In genomic region chr10:46299531-46300366, GRCh38 we compare ENCODE assay signal across 1 cellular context.
TF ChIP-seq lines count a peak whose summit lies in the region.

No MANE protein-coding gene starts in this region.

TF ChIP-seq in GM23338, 12 proteins besides CTCF, POLR2A, EP300 and RAD21 (continued from another document):
- no peak for TF ChIP-seq ZNF462 (CRISPR knock-in tag; IDR thresholded peaks at IDR 0.05)
- no peak for TF ChIP-seq POLR2AphosphoS5 (IDR thresholded peaks at IDR 0.05; ENCODE audit: low read depth)
- TF ChIP-seq, protein P1, sequence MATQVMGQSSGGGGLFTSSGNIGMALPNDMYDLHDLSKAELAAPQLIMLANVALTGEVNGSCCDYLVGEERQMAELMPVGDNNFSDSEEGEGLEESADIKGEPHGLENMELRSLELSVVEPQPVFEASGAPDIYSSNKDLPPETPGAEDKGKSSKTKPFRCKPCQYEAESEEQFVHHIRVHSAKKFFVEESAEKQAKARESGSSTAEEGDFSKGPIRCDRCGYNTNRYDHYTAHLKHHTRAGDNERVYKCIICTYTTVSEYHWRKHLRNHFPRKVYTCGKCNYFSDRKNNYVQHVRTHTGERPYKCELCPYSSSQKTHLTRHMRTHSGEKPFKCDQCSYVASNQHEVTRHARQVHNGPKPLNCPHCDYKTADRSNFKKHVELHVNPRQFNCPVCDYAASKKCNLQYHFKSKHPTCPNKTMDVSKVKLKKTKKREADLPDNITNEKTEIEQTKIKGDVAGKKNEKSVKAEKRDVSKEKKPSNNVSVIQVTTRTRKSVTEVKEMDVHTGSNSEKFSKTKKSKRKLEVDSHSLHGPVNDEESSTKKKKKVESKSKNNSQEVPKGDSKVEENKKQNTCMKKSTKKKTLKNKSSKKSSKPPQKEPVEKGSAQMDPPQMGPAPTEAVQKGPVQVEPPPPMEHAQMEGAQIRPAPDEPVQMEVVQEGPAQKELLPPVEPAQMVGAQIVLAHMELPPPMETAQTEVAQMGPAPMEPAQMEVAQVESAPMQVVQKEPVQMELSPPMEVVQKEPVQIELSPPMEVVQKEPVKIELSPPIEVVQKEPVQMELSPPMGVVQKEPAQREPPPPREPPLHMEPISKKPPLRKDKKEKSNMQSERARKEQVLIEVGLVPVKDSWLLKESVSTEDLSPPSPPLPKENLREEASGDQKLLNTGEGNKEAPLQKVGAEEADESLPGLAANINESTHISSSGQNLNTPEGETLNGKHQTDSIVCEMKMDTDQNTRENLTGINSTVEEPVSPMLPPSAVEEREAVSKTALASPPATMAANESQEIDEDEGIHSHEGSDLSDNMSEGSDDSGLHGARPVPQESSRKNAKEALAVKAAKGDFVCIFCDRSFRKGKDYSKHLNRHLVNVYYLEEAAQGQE (IDR thresholded peaks at IDR 0.05; ENCODE audit: unreplicated experiment), result no peak
- no peak for TF ChIP-seq ZNF331 (CRISPR knock-in tag; IDR thresholded peaks at IDR 0.05; ENCODE audit: low read depth)
- no peak for TF ChIP-seq NANOG (IDR thresholded peaks at IDR 0.05; ENCODE audit: borderline replicate concordance)
- no peak for TF ChIP-seq ETS1 (IDR thresholded peaks at IDR 0.05)
TF ChIP-seq in GM23338: peak in this region for 0.
